In the genomic region with DNA sequence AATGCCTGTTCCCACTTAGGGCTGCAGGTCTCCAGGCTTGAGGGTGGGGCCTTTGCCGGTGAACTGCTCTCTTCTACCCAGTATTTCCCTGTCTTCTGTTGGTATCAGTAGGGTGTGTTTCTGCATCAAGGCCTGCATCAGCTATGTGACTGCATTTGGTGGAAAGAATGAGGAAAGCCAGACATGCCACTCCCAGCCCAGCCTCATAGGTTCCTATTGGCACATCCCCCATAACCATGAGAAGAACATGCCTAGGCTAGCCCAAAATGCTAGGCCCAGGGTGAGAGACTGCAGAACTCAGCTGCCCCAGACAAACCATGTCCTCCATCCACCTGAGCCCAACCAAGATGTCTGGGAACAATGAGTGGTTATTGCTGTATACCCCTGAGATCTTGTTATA, we compare ENCODE assay signal across 24 cellular contexts.
"Had no signal": no experiment of that assay in that cellular context is flagged by ENCODE, and none has a peak within 500 bp of the region (broad histone marks: within the 10 kb centered on the region; RNA-seq: fewer than 3 reads in every experiment).

No MANE protein-coding gene starts in this region.

- DNase-seq: activated CD4-positive, alpha-beta T cell treated with anti-CD3 and anti-CD28 coated beads for 4 hours; activated CD4-positive, alpha-beta T cell treated with anti-CD3 and anti-CD28 coated beads, Interleukin-2, amount 50 U/mL, for 48 hours; activated CD8-positive, alpha-beta memory T cell treated with anti-CD3 and anti-CD28 coated beads, Interleukin-2, amount 10 ng/mL, durations not matched to agents 7 days and 5 days; activated gamma-delta T cell; activated naive CD4-positive, alpha-beta T cell treated with anti-CD3 and anti-CD28 coated beads for 36 hours; activated T-cell treated with anti-CD3 and anti-CD28 coated beads, Interleukin-2, amount 50 U/mL, for 4 hours; amygdala; MM.1S; NCI-H1105 treated with DMSO at 0.1 percent for 48 hours; NCI-H1436 treated with DMSO at 0.1 percent for 48 hours; NCI-H187; NCI-H2081; NCI-H510A treated with DMSO at 0.1 percent for 48 hours; NCI-H69; NK-92 treated with Interleukin-12 subunit alpha and Interleukin-12 subunit beta, amount 100 ng/mL, for 24 hours; OCI-M1; RPMI8226; SHP77; SW 1271 had no signal

- H3K9me3 ChIP-seq: SJSA1 had no signal

- H3K36me3 ChIP-seq: SJSA1 had no signal

- H3K4me1 Mint-ChIP-seq: activated CD8-positive, alpha-beta memory T cell treated with anti-CD3 and anti-CD28 coated beads, Interleukin-2, amount 10 ng/mL, durations not matched to agents 7 days and 5 days; activated T-helper 17 cell treated with anti-CD3 and anti-CD28 coated beads, Interleukin-2, amount 50 U/mL, for 72 hours had no signal

- H3K27ac Mint-ChIP-seq: activated CD8-positive, alpha-beta memory T cell treated with anti-CD3 and anti-CD28 coated beads, Interleukin-2, amount 10 ng/mL, durations not matched to agents 7 days and 5 days; activated naive CD4-positive, alpha-beta T cell treated with anti-CD3 and anti-CD28 coated beads for 36 hours; activated naive CD8-positive, alpha-beta T cell; activated T-helper 17 cell treated with anti-CD3 and anti-CD28 coated beads, Interleukin-2, amount 50 U/mL, for 72 hours; T-helper 1 cell treated with Interleukin-12 subunit alpha and Interleukin-12 subunit beta and Interleukin-4 antibody, amounts not matched to agents 30 μg/mL and 1 μg/mL, for 36 hours had no signal

- H3K27ac ChIP-seq: SJSA1 had no signal

- H3K9me3 Mint-ChIP-seq: activated naive CD4-positive, alpha-beta T cell treated with anti-CD3 and anti-CD28 coated beads for 36 hours; activated T-cell treated with anti-CD3 and anti-CD28 coated beads, Interleukin-2, amount 50 U/mL, for 4 hours; activated T-helper 17 cell treated with anti-CD3 and anti-CD28 coated beads, Interleukin-2, amount 50 U/mL, for 72 hours; T-helper 1 cell treated with Interleukin-12 subunit alpha and Interleukin-12 subunit beta and Interleukin-4 antibody, amounts not matched to agents 30 μg/mL and 1 μg/mL, for 36 hours had no signal

- H3K36me3 Mint-ChIP-seq: activated CD8-positive, alpha-beta memory T cell treated with anti-CD3 and anti-CD28 coated beads, Interleukin-2, amount 10 ng/mL, durations not matched to agents 7 days and 5 days; activated naive CD8-positive, alpha-beta T cell; brain had no signal

- H3K27me3 Mint-ChIP-seq: activated CD8-positive, alpha-beta memory T cell treated with anti-CD3 and anti-CD28 coated beads, Interleukin-2, amount 10 ng/mL, durations not matched to agents 7 days and 5 days; activated naive CD8-positive, alpha-beta T cell; activated T-helper 17 cell treated with anti-CD3 and anti-CD28 coated beads, Interleukin-2, amount 50 U/mL, for 72 hours; brain had no signal

- H3K4me3 ChIP-seq: SJSA1 had no signal

- H3K4me3 Mint-ChIP-seq: activated CD8-positive, alpha-beta memory T cell treated with anti-CD3 and anti-CD28 coated beads, Interleukin-2, amount 10 ng/mL, durations not matched to agents 7 days and 5 days; activated naive CD4-positive, alpha-beta T cell treated with anti-CD3 and anti-CD28 coated beads for 36 hours; activated naive CD8-positive, alpha-beta T cell; activated T-cell treated with anti-CD3 and anti-CD28 coated beads, Interleukin-2, amount 50 U/mL, for 4 hours; activated T-helper 17 cell treated with anti-CD3 and anti-CD28 coated beads, Interleukin-2, amount 50 U/mL, for 72 hours; brain; T-helper 1 cell treated with Interleukin-12 subunit alpha and Interleukin-12 subunit beta and Interleukin-4 antibody, amounts not matched to agents 30 μg/mL and 1 μg/mL, for 36 hours had no signal

- H3K27me3 ChIP-seq: SJSA1 had no signal
